ENCODE assay signal across 8 cellular contexts in the genomic region with DNA sequence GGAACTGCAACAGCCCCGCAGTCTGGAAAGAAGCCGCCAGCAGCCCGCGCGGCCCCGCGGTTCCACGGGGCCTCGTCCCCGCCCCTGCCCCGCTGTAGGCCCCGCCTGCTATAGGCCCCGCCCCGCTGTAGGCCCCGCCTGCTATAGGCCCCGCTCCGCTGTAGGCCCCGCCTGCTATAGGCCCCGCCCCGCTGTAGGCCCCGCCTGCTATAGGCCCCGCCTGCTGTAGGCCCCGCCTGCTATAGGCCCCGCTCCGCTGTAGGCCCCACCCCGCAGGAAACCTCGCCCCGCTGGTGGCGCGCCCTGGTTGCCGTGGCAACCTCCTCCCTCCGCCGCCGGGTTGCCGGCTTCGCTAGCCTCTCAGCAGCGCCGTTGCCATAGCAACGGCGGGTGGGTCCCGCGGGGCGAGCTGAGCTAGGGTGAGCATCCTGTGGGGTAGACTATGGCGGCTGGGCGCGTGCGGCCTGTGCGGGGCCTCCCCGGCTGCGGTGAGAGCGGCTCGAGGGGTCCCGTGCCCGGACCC. TPM values are rescaled to one million over a fixed set of nuclear protein-coding genes. Genes with fewer than 3 reads are reported as not detected.
DNase-seq lines count a peak whose midpoint lies in the region; ATAC-seq and TF ChIP-seq lines count a peak whose summit lies in the region.

No MANE protein-coding gene starts in this region.

- H3K36me3 Mint-ChIP-seq in activated CD8-positive, alpha-beta T cell treated with anti-CD3 and anti-CD28 coated beads for 36 hours (ENCODE audit: low read depth), result no peaks in the 10 kb centered on the region

- 6% methylated on average over 32 of the region's 54 CpGs for WGBS in lower leg skin, 2 donors

- no peak for DNase-seq in AG04449 (ENCODE audit: low read depth, low spot score)
- DNase-seq in NCI-H69 (lab: John Stamatoyannopoulos, UW), result peak; percentile 98
- DNase-seq in activated CD8-positive, alpha-beta T cell treated with anti-CD3 and anti-CD28 coated beads for 36 hours, result peak; percentile 97
- DNase-seq in lower leg skin (ENCODE audit: low spot score in 2 of 2), result peak; percentile 62 to 96
- peak; percentile 91 to 99 (median 97) for DNase-seq in stimulated activated CD4-positive, alpha-beta T cell treated with anti-CD3 and anti-CD28 coated beads, TNF-alpha, amount 100 ng/mL, for 1 hour (ENCODE audit: low read depth in 3 of 3, low spot score in 1 of 3)

- H3K4me1 ChIP-seq in duodenal mucosa (ENCODE audit: control insufficient read depth in 1 of 2, insufficient read depth in 2 of 2, low read length in 2 of 2), result peaks cover 5 to 6% of the 10 kb centered on the region in 2 donors

- POLR2A ChIA-PET in AG04449 (lab: Yijun Ruan, JAX), result no interaction called here
- POLR2A ChIA-PET in activated CD8-positive, alpha-beta T cell treated with anti-CD3 and anti-CD28 coated beads for 36 hours (lab: Charles Lee), result no interaction called here

- ATAC-seq in GM19035 (IDR thresholded peaks at IDR 0.05; ENCODE audit: unreplicated experiment) (peak; percentile 76), HG03439 (IDR thresholded peaks at IDR 0.05; ENCODE audit: unreplicated experiment) (peak; percentile 87)
- ATAC-seq in activated CD8-positive, alpha-beta T cell treated with anti-CD3 and anti-CD28 coated beads for 36 hours, result peak; percentile 98

- H3K9ac ChIP-seq in duodenal mucosa (ENCODE audit: low read depth in 1 of 2, low read length in 2 of 2), result no peak overlapping the region

- no peak overlapping the region for H3K27ac Mint-ChIP-seq in activated CD8-positive, alpha-beta T cell treated with anti-CD3 and anti-CD28 coated beads for 36 hours

- intact Hi-C loops in activated CD8-positive, alpha-beta T cell treated with anti-CD3 and anti-CD28 coated beads for 36 hours (cut with micrococcal nuclease), result no loop called here
- intact Hi-C loops in lower leg skin (cut with DNase I; ENCODE audit: low total_unique reads), result loop anchor here (10.0 kb wide), 1 partner anchor 317 kb away; no protein-coding TSS in a partner anchor

- H3K9me3 Mint-ChIP-seq in activated CD8-positive, alpha-beta T cell treated with anti-CD3 and anti-CD28 coated beads for 36 hours, result no peaks in the 10 kb centered on the region

- no peak overlapping the region for H3K27ac ChIP-seq in duodenal mucosa (ENCODE audit: low read depth, low read length)

- no peak for TF ChIP-seq CTCF in AG04449 (IDR thresholded peaks at IDR 0.05; ENCODE audit: insufficient read depth, low read length, missing control alignments)
- TF ChIP-seq CTCF in activated CD8-positive, alpha-beta T cell treated with anti-CD3 and anti-CD28 coated beads for 36 hours (IDR thresholded peaks at IDR 0.05), result no peak
- no peak for TF ChIP-seq CTCF in lower leg skin (IDR thresholded peaks at IDR 0.05)

- H3K36me3 ChIP-seq in duodenal mucosa (ENCODE audit: control insufficient read depth in 1 of 2, insufficient read depth in 2 of 2, low read length in 2 of 2), result no peaks in the 10 kb centered on the region

- H3K4me1 Mint-ChIP-seq in activated CD8-positive, alpha-beta T cell treated with anti-CD3 and anti-CD28 coated beads for 36 hours (ENCODE audit: low read depth), result peaks cover 2% of the 10 kb centered on the region

- H3K9me3 ChIP-seq in duodenal mucosa (ENCODE audit: control insufficient read depth in 1 of 2, low read length in 2 of 2), result no peaks in the 10 kb centered on the region

- CTCF ChIA-PET in AG04449 (lab: Yijun Ruan, JAX), result interaction anchor here (1.1 to 1.9 kb wide), 2 partner anchors 19 to 318 kb away, joined by 4 to 7 read pairs; no protein-coding TSS in a partner anchor
- CTCF ChIA-PET in activated CD8-positive, alpha-beta T cell treated with anti-CD3 and anti-CD28 coated beads for 36 hours (lab: Charles Lee), result interaction anchor here (0.9 kb wide), 1 partner anchor 8 kb away, joined by 3 read pairs; no protein-coding TSS in a partner anchor

- peaks cover 14 to 21% of the 10 kb centered on the region in 2 donors for H3K27me3 ChIP-seq in duodenal mucosa (ENCODE audit: control insufficient read depth in 1 of 2, insufficient read depth in 2 of 2, low read length in 2 of 2)

- H3K27me3 Mint-ChIP-seq in activated CD8-positive, alpha-beta T cell treated with anti-CD3 and anti-CD28 coated beads for 36 hours, result peaks cover 16% of the 10 kb centered on the region

- H3K4me3 Mint-ChIP-seq in activated CD8-positive, alpha-beta T cell treated with anti-CD3 and anti-CD28 coated beads for 36 hours, result peak overlapping the region; percentile 70

- H3K4me3 ChIP-seq in AG04449 (ENCODE audit: low read depth, low read length) (peak overlapping the region; percentile 23), duodenal mucosa (ENCODE audit: low read depth in 1 of 2, low read length in 2 of 2) (peak overlapping the region; percentile 30 to 58), lower leg skin (ENCODE audit: low read depth, poor library complexity, severe bottlenecking) (no peak overlapping the region)

- no peak for TF ChIP-seq POLR2A in lower leg skin (IDR thresholded peaks at IDR 0.05)

RNA-seq across cellular contexts. Expression of gene KIF1A, which starts 12.2 kb away (rescaled TPM):
- total RNA-seq in activated CD8-positive, alpha-beta T cell treated with anti-CD3 and anti-CD28 coated beads for 36 hours, result 10 to 100 TPM in 1 of 2 experiments, 1 to 10 TPM in 1; 9.0 to 10.2 TPM
- 1 to 10 TPM in 3 of 4 donors, under 1 TPM in 1; 0.76 to 4.3 (median 3.0) TPM for total RNA-seq in lower leg skin

RNA-seq across cellular contexts. Expression of gene AGXT, which starts 36.4 kb away (rescaled TPM):
- total RNA-seq in activated CD8-positive, alpha-beta T cell treated with anti-CD3 and anti-CD28 coated beads for 36 hours, result not detected
- total RNA-seq in lower leg skin, result not detected
